In genomic region chr15:39782441-39783138, GRCh38 we compare ENCODE assay signal across 8 cellular contexts. TPM values are rescaled to one million over a fixed set of nuclear protein-coding genes. Genes with fewer than 3 reads are reported as not detected.
DNase-seq lines count a peak whose midpoint lies in the region; ATAC-seq, FAIRE-seq and TF ChIP-seq lines count a peak whose summit lies in the region.

Gene FSIP1 (minus strand): TSS chr15:39782841. CDS start chr15:39776524, 6,317 bp downstream.

- no peaks in the 10 kb centered on the region for H3K9me3 ChIP-seq in psoas muscle

- ATAC-seq in HG02884 (IDR thresholded peaks at IDR 0.05; ENCODE audit: unreplicated experiment) (peak; percentile 96), left ventricle myocardium superior (peak; percentile 100), psoas muscle (peak; percentile 96 to 98 (median 98))

- peaks cover 0 to 38% (median 0%) of the 10 kb centered on the region in 3 donors for H3K27me3 ChIP-seq in psoas muscle (ENCODE audit: insufficient read depth in 3 of 3, low read length in 2 of 3)

- H3K36me3 ChIP-seq in psoas muscle (ENCODE audit: insufficient read depth in 1 of 2, low read depth in 1 of 2) = no peaks in the 10 kb centered on the region

- 0 to 1% (median 0%) methylated on average over 50 to 64 of the region's 64 CpGs for whole genome bisulfite sequencing in psoas muscle, 3 donors

- H3K4me1 ChIP-seq in psoas muscle = no peaks in the 10 kb centered on the region

- FAIRE-seq in urothelium cell line (lab: Jason Lieb, UNC) = peak; percentile 98

- DNase-seq in NCI-H146 treated with DMSO at 0.1 percent for 48 hours (lab: John Stamatoyannopoulos, UW; ENCODE audit: unreplicated experiment) (peak; percentile 79), T-helper 1 cell (peak; percentile 89 to 97 (median 92)), left ventricle myocardium superior (peak; percentile 97), psoas muscle (peak; percentile 96 to 97), urothelium cell line (ENCODE audit: low spot score) (peak; percentile 99)

- H3K27ac ChIP-seq in angular gyrus (ENCODE audit: low read depth, low read length) (peak within 1 kb of the TSS; percentile 65), psoas muscle (no peak within 1 kb of the TSS)

- intact Hi-C loops in left ventricle myocardium superior (cut with micrococcal nuclease) (loop anchor here (10.0 kb wide), 3 partner anchors 92 to 192 kb away; partner anchors contain the start of gene EIF2AK4), psoas muscle (cut with DNase I) (loop anchor here (10.0 kb wide), 4 partner anchors 142 to 322 kb away; partner anchors contain the start of genes BMF (in 1 of the 2), GPR176 (in 1 of the 2) and SRP14 (in 1 of the 2))

- peak within 1 kb of the TSS; percentile 78 for H3K4me3 ChIP-seq in psoas muscle

- no peak for TF ChIP-seq CTCF in psoas muscle (IDR thresholded peaks at IDR 0.05)

- TF ChIP-seq POLR2A in GM15510 (IDR thresholded peaks at IDR 0.05; ENCODE audit: borderline replicate concordance, extremely low read depth, insufficient read length) = peak; percentile 87

RNA-seq across cellular contexts. Expression of gene FSIP1, which starts in this region (rescaled TPM):
- total RNA-seq in left ventricle myocardium superior (1.0 TPM), psoas muscle (1 to 10 TPM in 2 of 4 donors, under 1 TPM in 1, not detected in 1; 0.68 to 2.4 (median 1.2) TPM)
- polyA plus RNA-seq in psoas muscle = under 1 TPM; 0.04 to 0.59 (median 0.07) TPM
